Comparison of ENCODE assay signal across 9 cellular contexts in the genomic region with DNA sequence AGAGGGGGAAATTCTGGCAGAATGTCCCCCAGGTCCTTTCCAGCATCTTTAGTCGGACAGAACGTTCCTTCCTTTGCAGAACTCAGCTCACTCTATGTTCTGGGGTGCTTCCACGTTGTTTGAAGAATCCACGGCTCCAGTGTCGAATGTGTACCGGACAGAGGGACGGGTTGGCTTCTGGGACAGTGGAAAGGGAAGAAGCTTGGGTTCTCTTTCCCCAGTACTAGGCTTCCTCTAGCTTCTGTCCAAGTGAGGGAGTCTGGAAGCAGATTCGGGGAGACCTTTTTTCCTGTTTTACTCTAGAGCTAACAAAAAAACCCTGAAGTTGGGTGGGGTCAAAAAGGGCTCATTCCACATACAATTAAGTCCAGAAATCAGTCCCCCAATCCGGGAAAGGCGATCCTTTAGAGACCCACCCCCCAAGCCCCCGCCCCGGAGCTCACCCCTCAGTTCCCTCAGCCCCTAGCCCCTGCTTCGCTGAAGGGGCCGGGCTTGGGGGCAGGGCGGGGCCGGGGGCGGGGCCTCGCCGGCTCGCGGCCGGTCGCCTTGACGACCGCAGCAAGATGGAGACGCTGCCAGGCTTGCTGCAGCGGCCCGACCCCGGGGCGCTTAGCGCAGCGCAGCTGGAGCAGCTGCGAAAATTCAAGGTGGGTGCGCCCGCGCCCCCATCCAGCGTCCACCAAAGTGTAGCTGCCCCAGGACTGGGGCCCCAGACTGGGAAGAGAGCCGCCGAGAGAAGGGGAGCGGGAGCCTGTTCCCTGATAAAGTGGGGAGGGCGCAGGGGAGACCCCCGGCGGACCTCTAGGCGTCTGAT. TPM values are rescaled to one million over a fixed set of nuclear protein-coding genes. Genes with fewer than 3 reads are reported as not detected.
DNase-seq lines count a peak whose midpoint lies in the region; ATAC-seq, FAIRE-seq and TF ChIP-seq lines count a peak whose summit lies in the region.
"Had no signal": no experiment of that assay in that cellular context is flagged by ENCODE, and none has a peak within 500 bp of the region (broad histone marks: within the 10 kb centered on the region; RNA-seq: fewer than 3 reads in every experiment).

A gene with protein sequence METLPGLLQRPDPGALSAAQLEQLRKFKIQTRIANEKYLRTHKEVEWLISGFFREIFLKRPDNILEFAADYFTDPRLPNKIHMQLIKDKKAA (plus strand): TSS at position 549 of the 814 bp plus-strand sequence. CDS start 15 bp downstream, at position 564.

- POLR2A ChIA-PET in K562 (lab: Yijun Ruan, JAX): interaction anchor here (0.9 to 1.4 kb wide), 2 partner anchors 115 to 184 kb away, joined by 3 to 4 read pairs; no protein-coding TSS in a partner anchor

- no peaks in the 10 kb centered on the region for H3K9me1 ChIP-seq in K562 (ENCODE audit: control insufficient read depth, insufficient read depth, low read length)

- H3K27me3 ChIP-seq in SJSA1 (replicated peaks) (peaks cover 30% of the 10 kb centered on the region), K562 (ENCODE audit: control insufficient read depth in 2 of 2, insufficient read depth in 2 of 2, low read length in 2 of 2) (peaks cover 26 to 39% of the 10 kb centered on the region in 2 experiments)

- no peak within 1 kb of the TSS for H3K9ac ChIP-seq in K562 (ENCODE audit: insufficient read depth in 1 of 2, low read depth in 2 of 2, low read length in 2 of 2)

- peak; percentile 98 for DNase-seq in D721Med (ENCODE audit: insufficient read length, low spot score)
- peak; percentile 20 for DNase-seq in HCEC 1CT
- no peak for DNase-seq in SJSA1 (ENCODE audit: low read depth in 1 of 2, low spot score in 2 of 2)
- peak in 3 of 4 experiments; percentile 58 to 81 (median 78) for DNase-seq in K562 (ENCODE audit: extremely low read depth in 1 of 4, low spot score in 3 of 4)
- peak; percentile 69 for DNase-seq in islet precursor cell
- peak; percentile 15 to 39 for DNase-seq in stimulated activated CD4-positive, alpha-beta T cell treated with anti-CD3 and anti-CD28 coated beads, Interleukin-1b, Interleukin-23, amount 100 ng/mL, for 4 hours (ENCODE audit: low read depth in 2 of 2)
- DNase-seq in NCI-H510A treated with DMSO at 0.1 percent for 48 hours (lab: John Stamatoyannopoulos, UW): no peak
- DNase-seq in posterior vena cava (ENCODE audit: low spot score): no peak

- H3K27ac ChIP-seq in SJSA1 (no peak within 1 kb of the TSS), K562 (ENCODE audit: extremely low read depth, low read depth, low read length) (no peak within 1 kb of the TSS)

- H3K4me2 ChIP-seq in K562 (ENCODE audit: insufficient read depth, low read length): no peak within 1 kb of the TSS

- ATAC-seq in K562: peak; percentile 74

- no peak for TF ChIP-seq EP300 in K562 (IDR thresholded peaks at IDR 0.05; ENCODE audit: low read length)

- intact Hi-C loops in K562 (cut with micrococcal nuclease) (no loop called here), posterior vena cava (cut with DNase I) (no loop called here)

- in situ Hi-C loops in K562 (cut with MboI): no loop called here

- CTCF ChIA-PET in K562 (lab: Yijun Ruan, JAX; ENCODE audit: low intra/inter-chr PET ratio): no interaction called here

- H3K9me3 ChIP-seq in SJSA1 (replicated peaks): no peaks in the 10 kb centered on the region; the same call in 1 of the 2 replicates
- H3K9me3 ChIP-seq in K562 (replicated peaks; ENCODE audit: control insufficient read depth, insufficient read depth, low read depth, low read length): no peaks in the 10 kb centered on the region

- TF ChIP-seq CTCF in D721Med (IDR thresholded peaks at IDR 0.05; ENCODE audit: insufficient read depth, missing control alignments) (no peak), K562 (IDR thresholded peaks at IDR 0.05 in 2 of 3, conservative IDR thresholded peaks at IDR 0.05 in 1 of 3; ENCODE audit: insufficient read depth in 2 of 3, low read depth in 1 of 3, low read length in 3 of 3) (no peak)

- WGBS in K562 (ENCODE audit: insufficient coverage, low coverage, missing lambda C conversion rate): 15% methylated on average over 26 of the region's 44 CpGs

- no peak within 1 kb of the TSS for H2AFZ ChIP-seq in K562 (ENCODE audit: low read depth, low read length)

- H3K79me2 ChIP-seq in K562 (ENCODE audit: control insufficient read depth, insufficient read depth, low read length): no peaks in the 10 kb centered on the region

- TF ChIP-seq RAD21 in K562 (CRISPR knock-in tag; conservative IDR thresholded peaks at IDR 0.05 in 1 of 2, IDR thresholded peaks at IDR 0.05 in 1 of 2): no peak

- no peak for TF ChIP-seq POLR2A in K562 (conservative IDR thresholded peaks at IDR 0.05)

- H3K4me1 ChIP-seq in SJSA1 (replicated peaks): 0 out of 2 replicates have a peak, but pooled peaks cover 5% of the 10 kb centered on the region
- peaks cover 5 to 7% of the 10 kb centered on the region in 2 experiments for H3K4me1 ChIP-seq in K562 (replicated peaks in 1 of 2; ENCODE audit: control insufficient read depth in 2 of 2, insufficient read depth in 2 of 2, low read length in 2 of 2)

- peaks cover 5% of the 10 kb centered on the region for H4K20me1 ChIP-seq in K562 (replicated peaks; ENCODE audit: control insufficient read depth, insufficient read depth, low read length)

- FAIRE-seq in D721Med (lab: Jason Lieb, UNC) (no peak), K562 (lab: Jason Lieb, UNC) (no peak)

- no TSS peak for BruUV-seq in K562 (replicated peaks; lab: Mats Ljungman, UMichigan)

- H3K36me3 ChIP-seq in SJSA1 (no peaks in the 10 kb centered on the region), K562 (ENCODE audit: control insufficient read depth, insufficient read depth, low read length) (no peaks in the 10 kb centered on the region)

- H3K4me3 ChIP-seq in SJSA1: peak within 1 kb of the TSS; percentile 28
- H3K4me3 ChIP-seq in K562: no peak within 1 kb of the TSS

TF ChIP-seq in K562, 482 proteins besides CTCF, POLR2A, EP300 and RAD21:
- TF ChIP-seq RFX1 (IDR thresholded peaks at IDR 0.05) (peak; percentile 68), ZNF408 (CRISPR knock-in tag; IDR thresholded peaks at IDR 0.05; ENCODE audit: low read depth) (no peak), TBP (optimal IDR thresholded peaks at IDR 0.05; ENCODE audit: low read depth, low read length) (no peak), YY1 (IDR thresholded peaks at IDR 0.05; ENCODE audit: borderline replicate concordance in 1 of 3, control insufficient read depth in 1 of 3, extremely low read depth in 1 of 3, insufficient read depth in 3 of 3, insufficient read length in 1 of 3, insufficient replicate concordance in 2 of 3, low read depth in 1 of 3, low read length in 2 of 3) (peak in 2 of 3 experiments; percentile 39 to 61)
TF ChIP-seq in K562: peak in this region for 2.

RNA-seq across cellular contexts. Expression of the gene that starts here (rescaled TPM):
- total RNA-seq in SJSA1 (2014; rRNA removed; shearing (Covaris generic)): not detected in 2 replicates
- not detected in 2 replicates for total RNA-seq in K562 (2011; cell fraction: chromatin; rRNA removed; ENCODE audit: low replicate concordance)
- total RNA-seq in K562 (2011; cell fraction: nucleolus; rRNA removed): not detected in 2 replicates
- total RNA-seq in K562 (2011; cell fraction: nucleoplasm; rRNA removed): not detected in 2 replicates
- total RNA-seq in K562 (2014; rRNA removed) (not detected in 2 replicates), K562 (2014; rRNA removed; fragmentation: Illumina TruSeq; extraction: Trizol) (not detected in 2 replicates), K562 (2015; rRNA removed; fragmentation: Illumina TruSeq; extraction: Trizol) (not detected in 2 replicates), K562 (2021) (not detected in 2 replicates), posterior vena cava (1 to 10 TPM in 1 of 2 donors, not detected in 1; 4.0 TPM)
- polyA plus RNA-seq in K562 (2011; rRNA removed) (not detected in 2 replicates), K562 (2014; fragmentation: Illumina TruSeq; extraction: Trizol) (not detected in 2 replicates), K562 (2014; fragmentation: Nextera tagmentation; extraction: Ambion mirVana) (not detected), K562 (2014; rRNA removed) (not detected in 2 replicates)
- not detected in 2 replicates for polyA plus RNA-seq in K562 (2011; cell fraction: cytosol; rRNA removed)
- polyA plus RNA-seq in K562 (2011; cell fraction: nucleus; rRNA removed): not detected in 2 replicates
- polyA plus RNA-seq in K562 (2012): not detected in 2 replicates
- not detected in 2 replicates for polyA minus RNA-seq in K562 (2011; rRNA and poly(A)+ RNA removed)
- polyA minus RNA-seq in K562 (2011; cell fraction: cytosol; rRNA and poly(A)+ RNA removed): not detected in 2 replicates
- not detected in 2 replicates for polyA minus RNA-seq in K562 (2011; cell fraction: nucleus; rRNA and poly(A)+ RNA removed)
- total RNA-seq: M059J had no signal

Comparison
In these comparisons a context has a peak if more than half of its experiments do, and no peak if none do; other contexts are left out.
1. Peak in DNase-seq and ATAC-seq in K562; RNA of the gene not detected or under 1 TPM.
2. DNase-seq: peak in D721Med (single experiment), HCEC 1CT (single experiment), islet precursor cell (single experiment) and stimulated activated CD4-positive, alpha-beta T cell treated with anti-CD3 and anti-CD28 coated beads, Interleukin-1b, Interleukin-23, amount 100 ng/mL, for 4 hours (2 of 2); none in SJSA1 (0 of 2), NCI-H510A treated with DMSO at 0.1 percent for 48 hours (single experiment) and posterior vena cava (single experiment).